9 cellular contexts compared by ENCODE assay signal in genomic region chr16:75111514-75112280, GRCh38. TPM values are rescaled to one million over a fixed set of nuclear protein-coding genes. Genes with fewer than 3 reads are reported as not detected.
DNase-seq lines count a peak whose midpoint lies in the region; ATAC-seq, FAIRE-seq and TF ChIP-seq lines count a peak whose summit lies in the region.
"Had no signal": no experiment of that assay in that cellular context is flagged by ENCODE, and none has a peak within 500 bp of the region (broad histone marks: within the 10 kb centered on the region; RNA-seq: fewer than 3 reads in every experiment).

No MANE protein-coding gene starts in this region.

- H3K4me1 Mint-ChIP-seq in WTC11, result peaks cover 59% of the 10 kb centered on the region

- TF ChIP-seq CTCF in A549 (IDR thresholded peaks at IDR 0.05) (no peak), WTC11 (IDR thresholded peaks at IDR 0.05) (no peak), HepG2 (CRISPR knock-in tag; IDR thresholded peaks at IDR 0.05) (no peak)

- H3K27me3 Mint-ChIP-seq in WTC11 (ENCODE audit: low read depth), result no peaks in the 10 kb centered on the region

- H3K4me2 ChIP-seq in A549, result peak overlapping the region; percentile 77
- H3K4me2 ChIP-seq in HepG2 (ENCODE audit: low read depth, low read length), result peak overlapping the region; percentile 85

- peak overlapping the region; percentile 42; the same call in 1 of the 2 replicates for H3K9ac ChIP-seq in HepG2 (ENCODE audit: insufficient read depth, low read depth, low read length)

- DNase-seq in A549 (ENCODE audit: low read depth in 1 of 2, low spot score in 1 of 2) (no peak), WTC11 (ENCODE audit: low spot score) (no peak), HepG2 (ENCODE audit: low spot score) (no peak), HPDE6-E6E7 (ENCODE audit: extremely low spot score) (no peak)
- DNase-seq in stimulated activated CD4-positive, alpha-beta T cell treated with anti-CD3 and anti-CD28 coated beads, Interleukin-4, amount 100 ng/mL, for 1 hour, result no peak

- CTCF ChIA-PET in A549 (lab: Yijun Ruan, JAX), result interaction anchor here (0.6 to 13.4 kb wide), 52 partner anchors 9 to 686 kb away, joined by 3 to 252 read pairs (median 6); partner anchors contain the start of genes FA2H, WDR59 and ZNRF1
- CTCF ChIA-PET in WTC11 (lab: Charles Lee), result interaction anchor here (0.7 to 5.7 kb wide), 54 partner anchors 9 to 395 kb away, joined by 3 to 158 read pairs (median 6); partner anchors contain the start of genes FA2H, WDR59 and ZNRF1
- CTCF ChIA-PET in HepG2 (lab: Yijun Ruan, JAX; ENCODE audit: low intra/inter-chr PET ratio, low total read pairs), result interaction anchor here (0.9 to 2.0 kb wide), 2 partner anchors 113 to 115 kb away, joined by 3 to 11 read pairs; partner anchors contain the start of gene ZNRF1

- H3K27ac Mint-ChIP-seq in WTC11, result peak overlapping the region; percentile 36; the same call in 1 of the 2 replicates

- no peaks in the 10 kb centered on the region for H3K36me3 Mint-ChIP-seq in WTC11

- WGBS in A549 (ENCODE audit: missing lambda C conversion rate), result 67% methylated on average over 15 of the region's 16 CpGs
- 50% methylated on average over 15 of the region's 16 CpGs for WGBS in HepG2 (ENCODE audit: low lambda C conversion rate)

- FAIRE-seq in A549 (lab: Jason Lieb, UNC) (no peak), HepG2 (lab: Jason Lieb, UNC) (no peak)

- peaks cover 13 to 14% of the 10 kb centered on the region in 2 experiments for H3K36me3 ChIP-seq in HepG2 (replicated peaks in 1 of 2; ENCODE audit: control insufficient read depth in 1 of 2, insufficient read depth in 2 of 2, low read length in 2 of 2)

- TF ChIP-seq POLR2A in A549 (IDR thresholded peaks at IDR 0.05; ENCODE audit: low read length) (no peak), HepG2 (IDR thresholded peaks at IDR 0.05; ENCODE audit: insufficient read depth in 1 of 2, low read depth in 2 of 2, low read length in 2 of 2) (no peak)

- H3K27ac ChIP-seq in A549 (peak overlapping the region in 1 of 2 experiments; percentile 90; a peak in 4 of 6 replicates), HepG2 (ENCODE audit: extremely low read length, insufficient read depth, low read length) (peak overlapping the region; percentile 12)

- peaks cover 7% of the 10 kb centered on the region for H3K79me2 ChIP-seq in HepG2 (ENCODE audit: insufficient read depth, low read length)

- H3K9me3 ChIP-seq in A549 (no peaks in the 10 kb centered on the region), HepG2 (ENCODE audit: low read length) (no peaks in the 10 kb centered on the region)

- no peak overlapping the region for H3K4me3 ChIP-seq in A549
- peak overlapping the region in 1 of 3 experiments; percentile 71; a peak in 2 of 6 replicates for H3K4me3 ChIP-seq in HepG2 (replicated peaks in 1 of 3; ENCODE audit: insufficient read depth in 1 of 3, low read depth in 2 of 3, low read length in 3 of 3)

- no TSS peak for BruUV-seq in HepG2 (replicated peaks; lab: Mats Ljungman, UMichigan)

- ATAC-seq in A549, result peak in 1 of 2 experiments; percentile 13; a peak in 3 of 6 replicates
- peak; percentile 16 for ATAC-seq in GM21717 (IDR thresholded peaks at IDR 0.05; ENCODE audit: unreplicated experiment)
- ATAC-seq in WTC11, result peak; percentile 3
- peak; percentile 12 for ATAC-seq in HepG2
- ATAC-seq in GM18517 (IDR thresholded peaks at IDR 0.05; ENCODE audit: unreplicated experiment), result no peak
- no peak for ATAC-seq in HG02938 (IDR thresholded peaks at IDR 0.05; ENCODE audit: unreplicated experiment)

- POLR2A ChIA-PET in A549 (lab: Yijun Ruan, JAX), result interaction anchor here (1.1 to 1.3 kb wide), 2 partner anchors 113 to 127 kb away, joined by 13 to 14 read pairs; partner anchors contain the start of genes WDR59 and ZNRF1
- POLR2A ChIA-PET in WTC11 (lab: Charles Lee), result interaction anchor here (1.0 to 2.8 kb wide), 3 partner anchors 113 to 445 kb away, joined by 3 to 18 read pairs (median 16); partner anchors contain the start of genes RFWD3, WDR59 and ZNRF1
- POLR2A ChIA-PET in HepG2 (lab: Yijun Ruan, JAX), result interaction anchor here (0.9 to 3.9 kb wide), 7 partner anchors 7 to 127 kb away, joined by 3 to 30 read pairs (median 7); partner anchors contain the start of genes WDR59 and ZNRF1

- H3K4me1 ChIP-seq in A549 (peaks cover 47% of the 10 kb centered on the region), HepG2 (ENCODE audit: insufficient read depth, low read length) (peaks cover 54% of the 10 kb centered on the region)

- intact Hi-C loops in HepG2 (cut with micrococcal nuclease; ENCODE audit: unreplicated experiment), result loop anchor here (1.0 to 2.0 kb wide), 3 partner anchors 41 to 174 kb away; no protein-coding TSS in a partner anchor

- TF ChIP-seq EP300 in A549 (IDR thresholded peaks at IDR 0.05) (no peak), HepG2 (IDR thresholded peaks at IDR 0.05; ENCODE audit: low read depth in 2 of 2, low read length in 2 of 2) (no peak), HepG2 (CRISPR knock-in tag; IDR thresholded peaks at IDR 0.05; ENCODE audit: borderline replicate concordance) (no peak)

- in situ Hi-C loops in HepG2 (cut with HindIII; ENCODE audit: extremely low pct_ligation_motif_present, low pct_unique_long_range_greater_than_20kb), result no loop called here

- H3K9me3 Mint-ChIP-seq in WTC11, result no peaks in the 10 kb centered on the region
- H3K9me3 Mint-ChIP-seq: stimulated activated naive CD8-positive, alpha-beta T cell treated with anti-CD3 and anti-CD28 coated beads, Interleukin-15, Interleukin-2, amounts not matched to agents 100 ng/mL and 50 ng/mL, for 24 hours had no signal

- H2AFZ ChIP-seq in HepG2 (ENCODE audit: low read length), result no peak overlapping the region

- no peak overlapping the region for H3K4me3 Mint-ChIP-seq in WTC11

- no peaks in the 10 kb centered on the region for H4K20me1 ChIP-seq in HepG2 (ENCODE audit: insufficient read depth, low read length)

- H3K27me3 ChIP-seq in HepG2 (ENCODE audit: control insufficient read depth in 1 of 2, insufficient read depth in 2 of 2, low read length in 2 of 2), result no peaks in the 10 kb centered on the region; a peak in 1 of 5 replicates

- TF ChIP-seq RAD21 in A549 (conservative IDR thresholded peaks at IDR 0.05 in 1 of 2, IDR thresholded peaks at IDR 0.05 in 1 of 2) (peak in 1 of 2 experiments; percentile 7; a peak in 1 of 5 replicates), HepG2 (CRISPR knock-in tag; IDR thresholded peaks at IDR 0.05) (no peak)

RNA-seq across cellular contexts. Expression of gene LDHD, which starts 4.9 kb away (rescaled TPM):
- polyA plus RNA-seq in A549 (2011; rRNA removed) (0.79 and 0.90 TPM in 2 replicates), A549 (2017; fragmentation: RNase III; extraction: RNeasy Plus Mini Kit Qiagen cat#74134 plus additional on column Dnase treatment) (0.83 to 1.3 TPM (median 1.1 TPM) in 3 replicates), HepG2 (2011; rRNA removed) (9.8 and 12.1 TPM in 2 replicates)
- polyA plus RNA-seq in A549 (2012; cell fraction: cytosol; rRNA removed), result 1.1 and 1.4 TPM in 2 replicates
- polyA plus RNA-seq in A549 (2012; cell fraction: nucleus; rRNA removed), result 3.0 and 3.8 TPM in 2 replicates
- 0.44 and 0.87 TPM in 2 replicates for polyA minus RNA-seq in A549 (2011; rRNA and poly(A)+ RNA removed)
- total RNA-seq in WTC11 (2021) (12.3 to 12.6 TPM (median 12.3 TPM) in 3 replicates), HepG2 (2016; rRNA removed; fragmentation: Illumina TruSeq; extraction: Trizol) (9.1 and 9.3 TPM in 2 replicates)
- 0.62 and 0.71 TPM in 2 replicates for total RNA-seq in HepG2 (2016; cell fraction: cytosol; rRNA removed; fragmentation: Illumina TruSeq; extraction: Trizol; ENCODE audit: low read depth)
- 8.4 and 10.2 TPM in 2 replicates for total RNA-seq in HepG2 (2016; cell fraction: insoluble cytoplasmic fraction; rRNA removed; fragmentation: Illumina TruSeq; extraction: Trizol)
- 1.7 and 2.0 TPM in 2 replicates for total RNA-seq in HepG2 (2016; cell fraction: membrane; rRNA removed; fragmentation: Illumina TruSeq; extraction: Trizol)
- 7.0 and 9.0 TPM in 2 replicates for total RNA-seq in HepG2 (2016; cell fraction: nucleus; rRNA removed; fragmentation: Illumina TruSeq; extraction: Trizol)
- polyA plus RNA-seq in HepG2 (2011; cell fraction: cytosol; rRNA removed), result 7.9 and 13.1 TPM in 2 replicates
- 32.0 and 36.9 TPM in 2 replicates for polyA plus RNA-seq in HepG2 (2011; cell fraction: nucleus; rRNA removed)
- polyA plus RNA-seq in HepG2 (2012), result 5.5 and 7.8 TPM in 2 replicates
- polyA plus RNA-seq in HepG2 (2016; cell fraction: cytosol; fragmentation: Illumina TruSeq; extraction: Trizol; ENCODE audit: low read depth), result 0.62 and 0.71 TPM in 2 replicates
- polyA plus RNA-seq in HepG2 (2016; cell fraction: insoluble cytoplasmic fraction; fragmentation: Illumina TruSeq; extraction: Trizol; ENCODE audit: low read depth), result 7.5 and 8.7 TPM in 2 replicates
- 1.4 and 1.6 TPM in 2 replicates for polyA plus RNA-seq in HepG2 (2016; cell fraction: membrane; fragmentation: Illumina TruSeq; extraction: Trizol; ENCODE audit: low read depth)
- polyA plus RNA-seq in HepG2 (2016; cell fraction: nucleus; fragmentation: Illumina TruSeq; extraction: Trizol; ENCODE audit: insufficient read depth, low read depth), result 12.5 and 13.2 TPM in 2 replicates
- polyA minus RNA-seq in HepG2 (2011; rRNA and poly(A)+ RNA removed; ENCODE audit: low replicate concordance), result 0.56 and 16.0 TPM in 2 replicates
- polyA minus RNA-seq in HepG2 (2011; cell fraction: cytosol; rRNA and poly(A)+ RNA removed), result 5.1 and 5.6 TPM in 2 replicates
- 11.2 and 12.2 TPM in 2 replicates for polyA minus RNA-seq in HepG2 (2011; cell fraction: nucleus; rRNA and poly(A)+ RNA removed)

RNA-seq across cellular contexts. Expression of gene ZFP1, which starts 36.6 kb away (rescaled TPM):
- polyA plus RNA-seq in A549 (2011; rRNA removed), result 14.0 and 16.1 TPM in 2 replicates
- polyA plus RNA-seq in A549 (2012; cell fraction: cytosol; rRNA removed), result 2.9 and 4.7 TPM in 2 replicates
- 1.4 and 2.2 TPM in 2 replicates for polyA plus RNA-seq in A549 (2012; cell fraction: nucleus; rRNA removed)
- 12.1 to 14.4 TPM (median 13.3 TPM) in 3 replicates for polyA plus RNA-seq in A549 (2017; fragmentation: RNase III; extraction: RNeasy Plus Mini Kit Qiagen cat#74134 plus additional on column Dnase treatment)
- 9.1 and 11.8 TPM in 2 replicates for polyA minus RNA-seq in A549 (2011; rRNA and poly(A)+ RNA removed)
- total RNA-seq in WTC11 (2021), result 9.7 to 11.7 TPM (median 10.3 TPM) in 3 replicates
- total RNA-seq in HepG2 (2016; rRNA removed; fragmentation: Illumina TruSeq; extraction: Trizol), result 14.0 and 18.8 TPM in 2 replicates
- total RNA-seq in HepG2 (2016; cell fraction: cytosol; rRNA removed; fragmentation: Illumina TruSeq; extraction: Trizol; ENCODE audit: low read depth), result 2.3 TPM in 2 replicates
- total RNA-seq in HepG2 (2016; cell fraction: insoluble cytoplasmic fraction; rRNA removed; fragmentation: Illumina TruSeq; extraction: Trizol), result 13.8 and 20.4 TPM in 2 replicates
- 8.4 and 9.4 TPM in 2 replicates for total RNA-seq in HepG2 (2016; cell fraction: membrane; rRNA removed; fragmentation: Illumina TruSeq; extraction: Trizol)
- 13.2 and 13.5 TPM in 2 replicates for total RNA-seq in HepG2 (2016; cell fraction: nucleus; rRNA removed; fragmentation: Illumina TruSeq; extraction: Trizol)
- 6.6 and 8.3 TPM in 2 replicates for polyA plus RNA-seq in HepG2 (2011; rRNA removed)
- polyA plus RNA-seq in HepG2 (2011; cell fraction: cytosol; rRNA removed), result 3.6 and 6.5 TPM in 2 replicates
- polyA plus RNA-seq in HepG2 (2011; cell fraction: nucleus; rRNA removed), result 4.8 TPM in 2 replicates
- 9.9 and 11.6 TPM in 2 replicates for polyA plus RNA-seq in HepG2 (2012)
- 0.85 and 1.1 TPM in 2 replicates for polyA plus RNA-seq in HepG2 (2016; cell fraction: cytosol; fragmentation: Illumina TruSeq; extraction: Trizol; ENCODE audit: low read depth)
- polyA plus RNA-seq in HepG2 (2016; cell fraction: insoluble cytoplasmic fraction; fragmentation: Illumina TruSeq; extraction: Trizol; ENCODE audit: low read depth), result 14.9 and 16.4 TPM in 2 replicates
- polyA plus RNA-seq in HepG2 (2016; cell fraction: membrane; fragmentation: Illumina TruSeq; extraction: Trizol; ENCODE audit: low read depth), result 3.1 and 3.8 TPM in 2 replicates
- polyA plus RNA-seq in HepG2 (2016; cell fraction: nucleus; fragmentation: Illumina TruSeq; extraction: Trizol; ENCODE audit: insufficient read depth, low read depth), result 13.5 and 13.6 TPM in 2 replicates
- polyA minus RNA-seq in HepG2 (2011; rRNA and poly(A)+ RNA removed; ENCODE audit: low replicate concordance), result 9.0 and 12.5 TPM in 2 replicates
- polyA minus RNA-seq in HepG2 (2011; cell fraction: cytosol; rRNA and poly(A)+ RNA removed), result 14.7 and 14.8 TPM in 2 replicates
- 12.1 and 16.3 TPM in 2 replicates for polyA minus RNA-seq in HepG2 (2011; cell fraction: nucleus; rRNA and poly(A)+ RNA removed)

Comparison
In these comparisons a context has a peak if more than half of its experiments do, and no peak if none do; other contexts are left out.
1. ATAC-seq: peak in GM21717 (single experiment), WTC11 (single experiment) and HepG2 (single experiment); none in GM18517 (single experiment) and HG02938 (single experiment).